In the genomic region with DNA sequence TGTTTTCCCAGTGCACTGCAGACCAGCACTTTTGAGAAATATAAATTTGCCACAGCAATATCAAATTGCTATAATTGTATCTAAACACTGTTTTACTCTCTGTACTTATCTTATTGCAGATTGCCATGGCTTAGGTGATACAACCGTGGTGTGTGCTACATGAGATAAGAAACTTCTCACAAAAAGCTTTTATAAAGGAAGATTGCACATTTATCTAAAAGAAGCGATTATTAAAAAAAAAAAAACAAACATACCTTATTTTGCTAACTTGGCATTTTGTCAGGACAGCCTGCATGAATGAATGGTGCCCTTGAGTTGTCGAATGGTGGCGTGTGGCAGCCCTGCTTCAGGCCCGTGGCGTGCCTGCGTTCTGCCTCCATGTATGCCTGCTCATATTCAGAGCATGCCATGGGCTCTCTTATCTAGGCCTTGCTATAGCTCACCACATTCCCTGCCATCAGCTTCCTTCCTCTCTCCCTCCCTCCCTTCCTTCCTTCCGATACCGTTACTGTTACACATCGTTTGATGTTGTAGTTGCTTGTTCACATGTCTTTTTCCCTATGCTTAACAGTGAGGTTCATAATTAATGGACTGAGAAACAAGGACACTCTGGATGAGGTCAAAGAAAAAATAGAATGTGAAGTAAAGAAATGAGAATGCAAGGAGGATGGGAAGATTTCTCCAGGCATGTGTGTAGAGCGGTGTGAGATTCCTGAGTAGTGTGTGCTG, we compare ENCODE assay signal across 14 cellular contexts. TPM values are rescaled to one million over a fixed set of nuclear protein-coding genes. Genes with fewer than 3 reads are reported as not detected.
A peak's percentile ranks its signal among the peaks of the same experiment; 100 is the strongest.
DNase-seq lines count a peak whose midpoint lies in the region; ATAC-seq and TF ChIP-seq lines count a peak whose summit lies in the region.
"Had no signal": no experiment of that assay in that cellular context is flagged by ENCODE, and none has a peak within 500 bp of the region (broad histone marks: within the 10 kb centered on the region; RNA-seq: fewer than 3 reads in every experiment).

No MANE protein-coding gene starts in this region.

- DNase-seq in OCI-M1 (lab: John Stamatoyannopoulos, UW) = peak; percentile 77
- DNase-seq in WTC11 (ENCODE audit: low spot score) = no peak
- peak; percentile 3 for DNase-seq in fibroblast of pulmonary artery (ENCODE audit: low read depth)
- no peak for DNase-seq in spleen
- DNase-seq in activated CD4-positive, alpha-beta T cell treated with anti-CD3 and anti-CD28 coated beads for 36 hours = no peak
- DNase-seq: CD4-positive, CD25-positive, alpha-beta regulatory T cell; KG1; NCI-H1092; NCI-H774 had no signal

- H3K4me1 Mint-ChIP-seq in WTC11 = peaks cover 19% of the 10 kb centered on the region
- no peaks in the 10 kb centered on the region for H3K4me1 Mint-ChIP-seq in activated CD4-positive, alpha-beta T cell treated with anti-CD3 and anti-CD28 coated beads for 36 hours
- H3K4me1 Mint-ChIP-seq: CD4-positive, CD25-positive, alpha-beta regulatory T cell had no signal

- H3K27me3 ChIP-seq in spleen (replicated peaks in 1 of 7) = no peaks in the 10 kb centered on the region

- WGBS in spleen, 5 donors = 61 to 72% (median 64%) methylated on average over 11 of the region's 11 CpGs

- H3K36me3 ChIP-seq in spleen = no peaks in the 10 kb centered on the region
- H3K36me3 ChIP-seq: HAP-1 had no signal

- intact Hi-C loops in spleen (cut with DNase I; ENCODE audit: low total_unique reads) = no loop called here
- intact Hi-C loops in activated CD4-positive, alpha-beta T cell treated with anti-CD3 and anti-CD28 coated beads for 36 hours (cut with DNase I, micrococcal nuclease) = no loop called here

- no peaks in the 10 kb centered on the region for H3K9me3 Mint-ChIP-seq in WTC11
- H3K9me3 Mint-ChIP-seq in activated CD4-positive, alpha-beta T cell treated with anti-CD3 and anti-CD28 coated beads for 36 hours (ENCODE audit: low read depth) = no peaks in the 10 kb centered on the region
- H3K9me3 Mint-ChIP-seq: CD4-positive, CD25-positive, alpha-beta regulatory T cell had no signal

- TF ChIP-seq POLR2A in spleen (IDR thresholded peaks at IDR 0.05) = peak in 1 of 3 donors; percentile 12

- peaks cover 0 to 43% (median 0%) of the 10 kb centered on the region in 6 donors for H3K4me1 ChIP-seq in spleen
- H3K4me1 ChIP-seq: HAP-1 had no signal

- POLR2A ChIA-PET in WTC11 (lab: Charles Lee) = no interaction called here
- POLR2A ChIA-PET in activated CD4-positive, alpha-beta T cell treated with anti-CD3 and anti-CD28 coated beads for 36 hours (lab: Charles Lee) = interaction anchor here (0.5 kb wide), 1 partner anchor 122 kb away, joined by 3 read pairs; no protein-coding TSS in a partner anchor

- ATAC-seq in WTC11 (no peak), GM21737 (IDR thresholded peaks at IDR 0.05; ENCODE audit: unreplicated experiment) (no peak), HG03280 (IDR thresholded peaks at IDR 0.05; ENCODE audit: unreplicated experiment) (no peak)
- ATAC-seq in activated CD4-positive, alpha-beta T cell treated with anti-CD3 and anti-CD28 coated beads for 36 hours = no peak

- peak overlapping the region; percentile 7; the same call in 1 of the 2 replicates for H3K27ac Mint-ChIP-seq in WTC11
- H3K27ac Mint-ChIP-seq in activated CD4-positive, alpha-beta T cell treated with anti-CD3 and anti-CD28 coated beads for 36 hours = no peak overlapping the region

- H3K4me3 Mint-ChIP-seq in WTC11 = no peak overlapping the region
- no peak overlapping the region for H3K4me3 Mint-ChIP-seq in activated CD4-positive, alpha-beta T cell treated with anti-CD3 and anti-CD28 coated beads for 36 hours
- H3K4me3 Mint-ChIP-seq: CD4-positive, CD25-positive, alpha-beta regulatory T cell had no signal

- no peaks in the 10 kb centered on the region for H3K36me3 Mint-ChIP-seq in WTC11
- no peaks in the 10 kb centered on the region for H3K36me3 Mint-ChIP-seq in activated CD4-positive, alpha-beta T cell treated with anti-CD3 and anti-CD28 coated beads for 36 hours (ENCODE audit: low read depth)
- H3K36me3 Mint-ChIP-seq: CD4-positive, CD25-positive, alpha-beta regulatory T cell had no signal

- peak overlapping the region in 7 of 8 donors; percentile 51 to 84 (median 72) for H3K27ac ChIP-seq in spleen
- H3K27ac ChIP-seq: HL-60, PC-9 had no signal

- no peaks in the 10 kb centered on the region for H3K9me3 ChIP-seq in spleen
- H3K9me3 ChIP-seq: HAP-1 had no signal

- TF ChIP-seq CTCF in WTC11 (IDR thresholded peaks at IDR 0.05) (no peak), fibroblast of pulmonary artery (IDR thresholded peaks at IDR 0.05; ENCODE audit: low read length, missing control alignments) (no peak), spleen (IDR thresholded peaks at IDR 0.05 in 8 of 11, conservative IDR thresholded peaks at IDR 0.05 in 3 of 11) (no peak)

- CTCF ChIA-PET in WTC11 (lab: Charles Lee) = interaction anchor here (1.7 kb wide), 1 partner anchor 30 kb away, joined by 5 read pairs; no protein-coding TSS in a partner anchor
- CTCF ChIA-PET in activated CD4-positive, alpha-beta T cell treated with anti-CD3 and anti-CD28 coated beads for 36 hours (lab: Charles Lee) = no interaction called here

- H3K4me3 ChIP-seq in fibroblast of pulmonary artery (replicated peaks; ENCODE audit: low read depth, low read length) (no peak overlapping the region), spleen (peak overlapping the region in 3 of 8 donors; percentile 17 to 42 (median 24))
- H3K4me3 ChIP-seq: HAP-1, PC-9 had no signal

- H3K27me3 Mint-ChIP-seq in WTC11 (ENCODE audit: low read depth) = no peaks in the 10 kb centered on the region
- H3K27me3 Mint-ChIP-seq in activated CD4-positive, alpha-beta T cell treated with anti-CD3 and anti-CD28 coated beads for 36 hours = no peaks in the 10 kb centered on the region

TF ChIP-seq in WTC11, 78 proteins besides CTCF, POLR2A, EP300 and RAD21:
- TF ChIP-seq JUN (CRISPR knock-in tag; IDR thresholded peaks at IDR 0.05) = no peak

RNA-seq across cellular contexts. Expression of gene PRKAR2B, which starts 34.9 kb away (rescaled TPM):
- total RNA-seq in WTC11 (2021) (17.5 to 29.6 TPM (median 17.7 TPM) in 3 replicates), spleen (10 to 100 TPM; 29.1 to 74.4 (median 54.5) TPM)
- polyA plus RNA-seq in spleen = 10 to 100 TPM in 1 of 3 donors, 1 to 10 TPM in 2; 8.3 to 28.8 (median 9.4) TPM
- total RNA-seq in activated CD4-positive, alpha-beta T cell treated with anti-CD3 and anti-CD28 coated beads for 36 hours = 1 to 10 TPM in 1 of 2 experiments, under 1 TPM in 1; 0.93 to 1.4 TPM

Comparison
In these comparisons a context has a peak if more than half of its experiments do, and no peak if none do; other contexts are left out.
1. DNase-seq: peak in OCI-M1 (single experiment) and fibroblast of pulmonary artery (single experiment); none in WTC11 (single experiment), spleen (single experiment) and activated CD4-positive, alpha-beta T cell treated with anti-CD3 and anti-CD28 coated beads for 36 hours (single experiment).